ENCODE assay signal across 15 cellular contexts in the genomic region with DNA sequence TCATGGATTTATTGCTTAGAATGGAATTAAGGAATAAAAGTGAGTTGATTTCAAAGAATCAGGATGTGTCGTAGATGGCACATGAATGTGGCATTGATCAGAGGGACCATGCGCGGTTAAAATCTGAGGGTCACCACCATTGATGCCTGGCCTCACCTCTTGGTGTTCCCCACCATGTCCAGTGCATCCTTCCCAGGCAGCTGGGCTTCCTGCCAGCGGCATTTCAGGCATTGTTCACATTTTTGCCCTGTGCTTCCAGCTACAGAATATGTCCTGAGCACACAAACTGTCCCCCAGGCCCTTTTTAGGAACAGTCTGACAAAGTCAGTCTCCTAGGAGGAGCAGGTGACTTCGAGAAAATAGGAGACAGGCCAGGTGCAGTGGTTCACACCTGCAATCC. TPM values are rescaled to one million over a fixed set of nuclear protein-coding genes. Genes with fewer than 3 reads are reported as not detected.
DNase-seq lines count a peak whose midpoint lies in the region; ATAC-seq and FAIRE-seq lines count a peak whose summit lies in the region.
"Had no signal": no experiment of that assay in that cellular context is flagged by ENCODE, and none has a peak within 500 bp of the region (broad histone marks: within the 10 kb centered on the region; RNA-seq: fewer than 3 reads in every experiment).

No MANE protein-coding gene starts in this region.

- H3K4me3 Mint-ChIP-seq in stimulated activated naive CD8-positive, alpha-beta T cell treated with anti-CD3 and anti-CD28 coated beads, Interleukin-15, amount 100 ng/mL, for 72 hours: no peak overlapping the region
- H3K4me3 Mint-ChIP-seq: activated naive CD8-positive, alpha-beta T cell treated with anti-CD3 and anti-CD28 coated beads for 36 hours; neural progenitor cell had no signal

- peak; percentile 54 for FAIRE-seq in HTR-8/SVneo (lab: Jason Lieb, UNC)
- FAIRE-seq: bronchial epithelial cell had no signal

- ATAC-seq in HG03139 (IDR thresholded peaks at IDR 0.05; ENCODE audit: unreplicated experiment) (no peak), HG02623 (IDR thresholded peaks at IDR 0.05; ENCODE audit: unreplicated experiment) (no peak)
- ATAC-seq in stimulated activated naive CD8-positive, alpha-beta T cell treated with anti-CD3 and anti-CD28 coated beads, Interleukin-15, amount 100 ng/mL, for 72 hours: no peak

- no peaks in the 10 kb centered on the region for H3K4me1 Mint-ChIP-seq in stimulated activated naive CD8-positive, alpha-beta T cell treated with anti-CD3 and anti-CD28 coated beads, Interleukin-15, amount 100 ng/mL, for 72 hours
- H3K4me1 Mint-ChIP-seq: activated naive CD8-positive, alpha-beta T cell treated with anti-CD3 and anti-CD28 coated beads for 36 hours had no signal

- no peak overlapping the region for H3K27ac Mint-ChIP-seq in stimulated activated naive CD8-positive, alpha-beta T cell treated with anti-CD3 and anti-CD28 coated beads, Interleukin-15, amount 100 ng/mL, for 72 hours
- H3K27ac Mint-ChIP-seq: activated naive CD8-positive, alpha-beta T cell treated with anti-CD3 and anti-CD28 coated beads for 36 hours; neural progenitor cell had no signal

- H3K27me3 Mint-ChIP-seq in stimulated activated naive CD8-positive, alpha-beta T cell treated with anti-CD3 and anti-CD28 coated beads, Interleukin-15, amount 100 ng/mL, for 72 hours: peaks cover 21% of the 10 kb centered on the region
- H3K27me3 Mint-ChIP-seq: activated naive CD8-positive, alpha-beta T cell treated with anti-CD3 and anti-CD28 coated beads for 36 hours had no signal

- DNase-seq in AG08396 (ENCODE audit: low spot score) (peak; percentile 68), HTR-8/SVneo (ENCODE audit: insufficient read length, low spot score) (no peak), dermis microvascular lymphatic vessel endothelial cell (ENCODE audit: low read depth in 2 of 2) (peak; percentile 42 to 50), myocyte (ENCODE audit: low read depth) (peak; percentile 71), T-helper 2 cell (no peak)
- DNase-seq in stimulated activated naive CD8-positive, alpha-beta T cell treated with anti-CD3 and anti-CD28 coated beads, Interleukin-15, amount 100 ng/mL, for 72 hours: no peak
- DNase-seq: activated naive CD8-positive, alpha-beta T cell treated with anti-CD3 and anti-CD28 coated beads for 36 hours; DMS79; NCI-H1092 treated with DMSO at 0.1 percent for 48 hours; NCI-H2029 treated with DMSO at 0.1 percent for 48 hours; stimulated activated CD4-positive, alpha-beta T cell treated with anti-CD3 and anti-CD28 coated beads, Interleukin-12 subunit alpha, Interleukin-12 subunit beta, amount 100 ng/mL, for 4 hours had no signal

- H3K9me3 Mint-ChIP-seq in stimulated activated naive CD8-positive, alpha-beta T cell treated with anti-CD3 and anti-CD28 coated beads, Interleukin-15, amount 100 ng/mL, for 72 hours: no peaks in the 10 kb centered on the region
- H3K9me3 Mint-ChIP-seq: activated naive CD8-positive, alpha-beta T cell treated with anti-CD3 and anti-CD28 coated beads for 36 hours; neural progenitor cell had no signal

RNA-seq across cellular contexts. Expression of a gene that starts 42.0 kb away (rescaled TPM):
- total RNA-seq in dermis microvascular lymphatic vessel endothelial cell (68.3 and 96.8 TPM in 2 replicates), myocyte (238 and 379 TPM in 2 replicates)
- polyA plus RNA-seq in myocyte (2012): 204 TPM

Comparison
In these comparisons a context has a peak if more than half of its experiments do, and no peak if none do; other contexts are left out.
1. DNase-seq: peak in AG08396 (single experiment), dermis microvascular lymphatic vessel endothelial cell (2 of 2) and myocyte (single experiment); none in HTR-8/SVneo (single experiment), T-helper 2 cell (0 of 5) and stimulated activated naive CD8-positive, alpha-beta T cell treated with anti-CD3 and anti-CD28 coated beads, Interleukin-15, amount 100 ng/mL, for 72 hours (0 of 2).